Comparison of ENCODE assay signal across 17 cellular contexts in the genomic region with DNA sequence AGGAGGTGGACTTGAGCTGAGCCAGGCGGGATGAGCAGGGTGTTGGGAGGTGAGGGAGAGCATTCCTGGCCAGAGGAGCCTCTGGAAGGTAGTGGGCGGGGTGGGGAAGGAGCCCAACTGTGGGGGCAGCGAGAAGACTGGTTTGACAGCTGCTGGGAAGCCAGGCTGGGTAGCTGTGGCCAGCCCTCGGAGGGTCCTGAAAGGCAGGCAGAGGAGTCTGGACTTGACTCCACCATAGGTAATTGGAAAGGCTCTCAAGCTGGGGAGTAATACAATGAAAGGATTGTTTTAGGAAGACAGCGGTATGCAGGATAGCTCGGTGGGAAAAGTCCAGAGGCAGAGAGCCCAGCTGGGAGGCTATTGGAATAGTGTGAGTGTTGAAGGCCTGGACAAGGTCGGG. TPM values are rescaled to one million over a fixed set of nuclear protein-coding genes. Genes with fewer than 3 reads are reported as not detected.
"Had no signal": no experiment of that assay in that cellular context is flagged by ENCODE, and none has a peak within 500 bp of the region (broad histone marks: within the 10 kb centered on the region; RNA-seq: fewer than 3 reads in every experiment).

No MANE protein-coding gene starts in this region.

- H3K27me3 ChIP-seq: ascending aorta, colonic mucosa, pancreas, transverse colon had no signal

- H3K4me3 Mint-ChIP-seq: activated CD4-positive, alpha-beta T cell treated with anti-CD3 and anti-CD28 coated beads, Interleukin-2, amount 10 ng/mL, durations not matched to agents 7 days and 5 days; activated naive CD8-positive, alpha-beta T cell treated with anti-CD3 and anti-CD28 coated beads, Interleukin-2, amount 50 U/mL, for 24 hours; stimulated activated naive B cell treated with anti-CD40 and anti-IgM and Interleukin-4, amounts not matched to agents 10 μg/mL and 1 μg/mL and 100 μg/mL, for 72 hours had no signal

- H3K9me3 ChIP-seq: ascending aorta, colonic mucosa, pancreas, transverse colon had no signal

- H3K36me3 ChIP-seq: colonic mucosa, transverse colon had no signal

- H3K4me1 ChIP-seq: colonic mucosa, pancreas had no signal

- H3K9me3 Mint-ChIP-seq: activated CD4-positive, alpha-beta T cell treated with anti-CD3 and anti-CD28 coated beads, Interleukin-2, amount 10 ng/mL, durations not matched to agents 7 days and 5 days; activated naive CD8-positive, alpha-beta T cell treated with anti-CD3 and anti-CD28 coated beads, Interleukin-2, amount 50 U/mL, for 24 hours; stimulated activated naive B cell treated with anti-CD40 and anti-IgM and Interleukin-4, amounts not matched to agents 10 μg/mL and 1 μg/mL and 100 μg/mL, for 72 hours had no signal

- DNase-seq: activated CD4-positive, alpha-beta T cell treated with anti-CD3 and anti-CD28 coated beads, Interleukin-2, amount 10 ng/mL, durations not matched to agents 7 days and 5 days; activated CD4-positive, CD25-positive, alpha-beta regulatory T cell; activated CD8-positive, alpha-beta memory T cell treated with anti-CD3 and anti-CD28 coated beads for 24 hours; activated naive CD4-positive, alpha-beta T cell; activated naive CD8-positive, alpha-beta T cell treated with anti-CD3 and anti-CD28 coated beads, Interleukin-2, amount 50 U/mL, for 24 hours; central memory CD4-positive, alpha-beta T cell; colonic mucosa; foreskin fibroblast; kidney glomerular epithelial cell; midbrain; stimulated activated CD4-positive, alpha-beta T cell treated with anti-CD3 and anti-CD28 coated beads, Interleukin-4, amount 100 ng/mL, for 1 hour; stimulated activated naive B cell treated with anti-CD40 and anti-IgM and Interleukin-4, amounts not matched to agents 10 μg/mL and 1 μg/mL and 100 μg/mL, for 72 hours; substantia nigra; transverse colon had no signal

- H3K27ac Mint-ChIP-seq: activated CD4-positive, alpha-beta T cell treated with anti-CD3 and anti-CD28 coated beads, Interleukin-2, amount 10 ng/mL, durations not matched to agents 7 days and 5 days; activated naive CD8-positive, alpha-beta T cell treated with anti-CD3 and anti-CD28 coated beads, Interleukin-2, amount 50 U/mL, for 24 hours; stimulated activated naive B cell treated with anti-CD40 and anti-IgM and Interleukin-4, amounts not matched to agents 10 μg/mL and 1 μg/mL and 100 μg/mL, for 72 hours had no signal

- H3K36me3 Mint-ChIP-seq: stimulated activated naive B cell treated with anti-CD40 and anti-IgM and Interleukin-4, amounts not matched to agents 10 μg/mL and 1 μg/mL and 100 μg/mL, for 72 hours had no signal

- H3K27ac ChIP-seq: ascending aorta, colonic mucosa, pancreas had no signal

- H3K4me3 ChIP-seq: ascending aorta, colonic mucosa, pancreas, transverse colon had no signal

RNA-seq across cellular contexts. Expression of gene EPHB3, which starts 17.2 kb away (rescaled TPM):
- total RNA-seq: endothelial cell of umbilical vein had no signal
